In genomic region chr12:98399532-98399931, GRCh38 we compare ENCODE assay signal across 1 cellular context.
TF ChIP-seq lines count a peak whose summit lies in the region.

No MANE protein-coding gene starts in this region.

TF ChIP-seq in HepG2, 621 proteins besides CTCF, POLR2A, EP300 and RAD21 (continued from another document):
- TF ChIP-seq, protein P1, sequence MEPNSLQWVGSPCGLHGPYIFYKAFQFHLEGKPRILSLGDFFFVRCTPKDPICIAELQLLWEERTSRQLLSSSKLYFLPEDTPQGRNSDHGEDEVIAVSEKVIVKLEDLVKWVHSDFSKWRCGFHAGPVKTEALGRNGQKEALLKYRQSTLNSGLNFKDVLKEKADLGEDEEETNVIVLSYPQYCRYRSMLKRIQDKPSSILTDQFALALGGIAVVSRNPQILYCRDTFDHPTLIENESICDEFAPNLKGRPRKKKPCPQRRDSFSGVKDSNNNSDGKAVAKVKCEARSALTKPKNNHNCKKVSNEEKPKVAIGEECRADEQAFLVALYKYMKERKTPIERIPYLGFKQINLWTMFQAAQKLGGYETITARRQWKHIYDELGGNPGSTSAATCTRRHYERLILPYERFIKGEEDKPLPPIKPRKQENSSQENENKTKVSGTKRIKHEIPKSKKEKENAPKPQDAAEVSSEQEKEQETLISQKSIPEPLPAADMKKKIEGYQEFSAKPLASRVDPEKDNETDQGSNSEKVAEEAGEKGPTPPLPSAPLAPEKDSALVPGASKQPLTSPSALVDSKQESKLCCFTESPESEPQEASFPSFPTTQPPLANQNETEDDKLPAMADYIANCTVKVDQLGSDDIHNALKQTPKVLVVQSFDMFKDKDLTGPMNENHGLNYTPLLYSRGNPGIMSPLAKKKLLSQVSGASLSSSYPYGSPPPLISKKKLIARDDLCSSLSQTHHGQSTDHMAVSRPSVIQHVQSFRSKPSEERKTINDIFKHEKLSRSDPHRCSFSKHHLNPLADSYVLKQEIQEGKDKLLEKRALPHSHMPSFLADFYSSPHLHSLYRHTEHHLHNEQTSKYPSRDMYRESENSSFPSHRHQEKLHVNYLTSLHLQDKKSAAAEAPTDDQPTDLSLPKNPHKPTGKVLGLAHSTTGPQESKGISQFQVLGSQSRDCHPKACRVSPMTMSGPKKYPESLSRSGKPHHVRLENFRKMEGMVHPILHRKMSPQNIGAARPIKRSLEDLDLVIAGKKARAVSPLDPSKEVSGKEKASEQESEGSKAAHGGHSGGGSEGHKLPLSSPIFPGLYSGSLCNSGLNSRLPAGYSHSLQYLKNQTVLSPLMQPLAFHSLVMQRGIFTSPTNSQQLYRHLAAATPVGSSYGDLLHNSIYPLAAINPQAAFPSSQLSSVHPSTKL (CRISPR knock-in tag; IDR thresholded peaks at IDR 0.05) = 0 out of 2 replicates have a peak, but pooled peaks have one; percentile 9
